25 cellular contexts compared by ENCODE assay signal in genomic region chr12:57637364-57637763, GRCh38. TPM values are rescaled to one million over a fixed set of nuclear protein-coding genes. Genes with fewer than 3 reads are reported as not detected.
DNase-seq lines count a peak whose midpoint lies in the region; ATAC-seq and TF ChIP-seq lines count a peak whose summit lies in the region.
"Had no signal": no experiment of that assay in that cellular context is flagged by ENCODE, and none has a peak within 500 bp of the region (broad histone marks: within the 10 kb centered on the region; RNA-seq: fewer than 3 reads in every experiment).

No MANE protein-coding gene starts in this region.

- H3K4me1 ChIP-seq in SK-N-SH (ENCODE audit: control insufficient read depth in 1 of 2, insufficient read depth in 2 of 2, low read depth in 1 of 2, low read length in 1 of 2) (peaks cover 0 to 2% of the 10 kb centered on the region in 2 experiments; a peak in 1 of 4 replicates), ascending aorta (peaks cover 0 to 4% of the 10 kb centered on the region in 2 donors)

- H4K20me1 ChIP-seq in SK-N-SH (ENCODE audit: insufficient read depth): no peaks in the 10 kb centered on the region

- H3K36me3 ChIP-seq in SK-N-SH (replicated peaks in 1 of 2; ENCODE audit: control insufficient read depth in 1 of 2, insufficient read depth in 2 of 2, low read length in 1 of 2) (no peaks in the 10 kb centered on the region), ascending aorta (no peaks in the 10 kb centered on the region)
- H3K36me3 ChIP-seq: pancreas, sigmoid colon, transverse colon had no signal

- H3K4me3 Mint-ChIP-seq in osteocyte (ENCODE audit: unreplicated experiment) (no peak overlapping the region), immature natural killer cell (no peak overlapping the region)
- H3K4me3 Mint-ChIP-seq: CD4-positive, CD25-positive, alpha-beta regulatory T cell; dendritic cell treated with granulocyte-macrophage colony-stimulating factor and Interleukin-4, amounts not matched to agents 40 ng/mL and 50 ng/mL, for 4 days; H9; mesothelial cell of epicardium; naive thymus-derived CD8-positive, alpha-beta T cell had no signal

- H3K9me3 ChIP-seq in SK-N-SH (no peaks in the 10 kb centered on the region), ascending aorta (no peaks in the 10 kb centered on the region)
- H3K9me3 ChIP-seq: pancreas, sigmoid colon, transverse colon had no signal

- H3K4me3 ChIP-seq in SK-N-SH (ENCODE audit: low read depth in 2 of 2, low read length in 1 of 2) (no peak overlapping the region), ascending aorta (no peak overlapping the region)
- H3K4me3 ChIP-seq: K562, pancreas, sigmoid colon, transverse colon had no signal

- H3K27ac Mint-ChIP-seq in osteocyte (ENCODE audit: unreplicated experiment) (no peak overlapping the region), immature natural killer cell (no peak overlapping the region)
- H3K27ac Mint-ChIP-seq: CD4-positive, CD25-positive, alpha-beta regulatory T cell; dendritic cell treated with granulocyte-macrophage colony-stimulating factor and Interleukin-4, amounts not matched to agents 40 ng/mL and 50 ng/mL, for 4 days; H9; mesothelial cell of epicardium; naive thymus-derived CD8-positive, alpha-beta T cell had no signal

- H3K27me3 ChIP-seq in SK-N-SH (ENCODE audit: insufficient read depth) (no peaks in the 10 kb centered on the region; the same call in 1 of the 2 replicates), ascending aorta (peaks cover 3% of the 10 kb centered on the region)
- H3K27me3 ChIP-seq: pancreas had no signal

- no peak overlapping the region for H3K9ac ChIP-seq in SK-N-SH

- H3F3A ChIP-seq in SK-N-SH (replicated peaks; ENCODE audit: insufficient read depth): peaks cover 3% of the 10 kb centered on the region

- in situ Hi-C loops in KBM-7 (cut with MboI; ENCODE audit: low pct_unique_long_range_greater_than_20kb, low sequenced_read_pairs): no loop called here

- 64% methylated on average over 3 of the region's 3 CpGs for WGBS in SK-N-SH (ENCODE audit: low lambda C conversion rate)

- TF ChIP-seq RAD21 in SK-N-SH (IDR thresholded peaks at IDR 0.05; ENCODE audit: low read length): peak; percentile 26; the same call in 1 of the 2 replicates

- POLR2A ChIA-PET in SK-N-SH (lab: Yijun Ruan, JAX): no interaction called here

- H3K27me3 Mint-ChIP-seq in osteocyte (ENCODE audit: unreplicated experiment) (peaks cover 49% of the 10 kb centered on the region), immature natural killer cell (ENCODE audit: low read depth in 3 of 3) (peaks cover 0 to 11% (median 7%) of the 10 kb centered on the region in 3 donors)

- intact Hi-C loops in ascending aorta (cut with DNase I): no loop called here

- peaks cover 6% of the 10 kb centered on the region for H3K4me1 Mint-ChIP-seq in osteocyte (ENCODE audit: unreplicated experiment)
- peaks cover 0 to 4% of the 10 kb centered on the region in 2 donors for H3K4me1 Mint-ChIP-seq in immature natural killer cell

- H3K9me3 Mint-ChIP-seq in osteocyte (ENCODE audit: unreplicated experiment) (no peaks in the 10 kb centered on the region), immature natural killer cell (no peaks in the 10 kb centered on the region)
- H3K9me3 Mint-ChIP-seq: dendritic cell treated with granulocyte-macrophage colony-stimulating factor and Interleukin-4, amounts not matched to agents 40 ng/mL and 50 ng/mL, for 4 days; mesothelial cell of epicardium; naive thymus-derived CD8-positive, alpha-beta T cell had no signal

- CTCF ChIA-PET in SK-N-SH (lab: Yijun Ruan, JAX): interaction anchor here (0.9 to 4.0 kb wide), 10 partner anchors 10 to 268 kb away, joined by 3 to 38 read pairs (median 5); partner anchors contain the start of genes AGAP2 and GLI1

- H3K9me2 ChIP-seq in SK-N-SH: no peaks in the 10 kb centered on the region

- ATAC-seq in SK-N-SH treated with all-trans-retinoic acid at 6 μM for 48 hours: no peak
- no peak for ATAC-seq in GM19035 (IDR thresholded peaks at IDR 0.05; ENCODE audit: unreplicated experiment)
- ATAC-seq: K562; naive thymus-derived CD8-positive, alpha-beta T cell; pancreas had no signal

- TF ChIP-seq CTCF in SK-N-SH (IDR thresholded peaks at IDR 0.05) (no peak), osteocyte (IDR thresholded peaks at IDR 0.05) (peak; percentile 5), ascending aorta (IDR thresholded peaks at IDR 0.05) (no peak)

- no peak overlapping the region for H2AFZ ChIP-seq in SK-N-SH (ENCODE audit: low read depth)

- TF ChIP-seq EP300 in SK-N-SH (IDR thresholded peaks at IDR 0.05; ENCODE audit: borderline replicate concordance in 1 of 2, low read depth in 1 of 2, low read length in 1 of 2): no peak

- no peak for DNase-seq in SK-N-SH
- DNase-seq in KBM-7: peak; percentile 28
- DNase-seq in RPMI8226: peak; percentile 25
- DNase-seq in osteocyte (ENCODE audit: extremely low spot score, unreplicated experiment): no peak
- DNase-seq in ascending aorta (ENCODE audit: low spot score in 2 of 2): no peak
- DNase-seq in immature natural killer cell: no peak
- DNase-seq: activated CD4-positive, CD25-positive, alpha-beta regulatory T cell treated with anti-CD3 and anti-CD28 coated beads, Interleukin-2, amount 50 U/mL, for 72 hours; activated T-cell treated with anti-CD3 and anti-CD28 coated beads, Interleukin-2, amount 50 U/mL, for 1 hour; CD4-positive, CD25-positive, alpha-beta regulatory T cell; H9; naive thymus-derived CD8-positive, alpha-beta T cell; NCI-H1092 treated with DMSO at 0.1 percent for 48 hours; NCI-H2081; NCI-H446; sigmoid colon; stimulated activated CD4-positive, alpha-beta T cell treated with anti-CD3 and anti-CD28 coated beads, Interleukin-15, amount 100 ng/mL, for 24 hours; stimulated activated CD8-positive, alpha-beta memory T cell treated with anti-CD3 and anti-CD28 coated beads, Interleukin-4, amount 100 ng/mL, for 48 hours; SW 1271; transverse colon had no signal

- no peak overlapping the region for H3K4me2 ChIP-seq in SK-N-SH

- H3K79me2 ChIP-seq in SK-N-SH (ENCODE audit: insufficient read depth): no peaks in the 10 kb centered on the region

- H3K36me3 Mint-ChIP-seq in osteocyte (ENCODE audit: unreplicated experiment): no peaks in the 10 kb centered on the region
- H3K36me3 Mint-ChIP-seq in immature natural killer cell: no peaks in the 10 kb centered on the region
- H3K36me3 Mint-ChIP-seq: CD4-positive, CD25-positive, alpha-beta regulatory T cell; mesothelial cell of epicardium; naive thymus-derived CD8-positive, alpha-beta T cell had no signal

- H3K27ac ChIP-seq in SK-N-SH (ENCODE audit: low read depth in 2 of 2, low read length in 1 of 2) (no peak overlapping the region), ascending aorta (no peak overlapping the region)
- H3K27ac ChIP-seq: pancreas, sigmoid colon, transverse colon had no signal

TF ChIP-seq in SK-N-SH, 30 proteins besides CTCF, POLR2A, EP300 and RAD21 (continues in another document):
- no peak for TF ChIP-seq RCOR1 (IDR thresholded peaks at IDR 0.05; ENCODE audit: low read length)
- TF ChIP-seq, protein P1, sequence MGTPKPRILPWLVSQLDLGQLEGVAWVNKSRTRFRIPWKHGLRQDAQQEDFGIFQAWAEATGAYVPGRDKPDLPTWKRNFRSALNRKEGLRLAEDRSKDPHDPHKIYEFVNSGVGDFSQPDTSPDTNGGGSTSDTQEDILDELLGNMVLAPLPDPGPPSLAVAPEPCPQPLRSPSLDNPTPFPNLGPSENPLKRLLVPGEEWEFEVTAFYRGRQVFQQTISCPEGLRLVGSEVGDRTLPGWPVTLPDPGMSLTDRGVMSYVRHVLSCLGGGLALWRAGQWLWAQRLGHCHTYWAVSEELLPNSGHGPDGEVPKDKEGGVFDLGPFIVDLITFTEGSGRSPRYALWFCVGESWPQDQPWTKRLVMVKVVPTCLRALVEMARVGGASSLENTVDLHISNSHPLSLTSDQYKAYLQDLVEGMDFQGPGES (IDR thresholded peaks at IDR 0.05; ENCODE audit: low read depth, low read length): no peak

TF ChIP-seq in SK-N-SH treated with all-trans-retinoic acid at 6 μM for 48 hours, 23 proteins besides CTCF, POLR2A, EP300 and RAD21 (continues in another document):
- TF ChIP-seq TOX (CRISPR knock-in tag; IDR thresholded peaks at IDR 0.05; ENCODE audit: borderline replicate concordance) (no peak), CSDC2 (CRISPR knock-in tag; IDR thresholded peaks at IDR 0.05) (no peak), PPARA (CRISPR knock-in tag; IDR thresholded peaks at IDR 0.05; ENCODE audit: borderline replicate concordance) (no peak)

RNA-seq across cellular contexts. Expression of gene B4GALNT1, which starts 4.4 kb away (rescaled TPM):
- polyA plus RNA-seq in SK-N-SH (2012; rRNA removed) (5.2 and 5.3 TPM in 2 replicates), immature natural killer cell (not detected)
- 3.0 and 5.1 TPM in 2 replicates for polyA plus RNA-seq in SK-N-SH (2012; cell fraction: cytosol; rRNA removed)
- 11.1 and 15.0 TPM in 2 replicates for polyA plus RNA-seq in SK-N-SH (2012; cell fraction: nucleus; rRNA removed)
- total RNA-seq in osteocyte (5.6 and 6.9 TPM in 2 replicates), ascending aorta (16.6 TPM)
- total RNA-seq: CD4-positive, CD25-positive, alpha-beta regulatory T cell had no signal
- polyA plus RNA-seq: CD4-positive, CD25-positive, alpha-beta regulatory T cell; naive thymus-derived CD8-positive, alpha-beta T cell had no signal

RNA-seq across cellular contexts. Expression of gene ARHGEF25, which starts 26.1 kb away (rescaled TPM):
- polyA plus RNA-seq in SK-N-SH (2012; rRNA removed) (48.1 and 51.6 TPM in 2 replicates), immature natural killer cell (under 1 TPM in 1 of 3 donors, not detected in 2; 0.27 TPM)
- 39.3 and 41.6 TPM in 2 replicates for polyA plus RNA-seq in SK-N-SH (2012; cell fraction: cytosol; rRNA removed)
- polyA plus RNA-seq in SK-N-SH (2012; cell fraction: nucleus; rRNA removed): 220 and 239 TPM in 2 replicates
- total RNA-seq in osteocyte (25.8 and 27.6 TPM in 2 replicates), ascending aorta (47.8 TPM)
- polyA plus RNA-seq: CD4-positive, CD25-positive, alpha-beta regulatory T cell; naive thymus-derived CD8-positive, alpha-beta T cell had no signal

RNA-seq across cellular contexts. Expression of gene DTX3, which starts 32.7 kb away (rescaled TPM):
- polyA plus RNA-seq in SK-N-SH (2012; rRNA removed) (61.2 and 62.6 TPM in 2 replicates), immature natural killer cell (10 to 100 TPM in 1 of 3 donors, 1 to 10 TPM in 2; 8.1 to 20.2 (median 9.5) TPM)
- polyA plus RNA-seq in SK-N-SH (2012; cell fraction: cytosol; rRNA removed): 21.8 and 33.1 TPM in 2 replicates
- 312 and 331 TPM in 2 replicates for polyA plus RNA-seq in SK-N-SH (2012; cell fraction: nucleus; rRNA removed)
- total RNA-seq in osteocyte (26.5 and 29.9 TPM in 2 replicates), ascending aorta (33.5 TPM)

RNA-seq across cellular contexts. Expression of gene PIP4K2C, which starts 46.4 kb away (rescaled TPM):
- polyA plus RNA-seq in SK-N-SH (2012; rRNA removed) (34.2 and 40.1 TPM in 2 replicates), immature natural killer cell (10 to 100 TPM; 33.0 to 61.8 (median 54.1) TPM)
- 35.5 and 40.3 TPM in 2 replicates for polyA plus RNA-seq in SK-N-SH (2012; cell fraction: cytosol; rRNA removed)
- 25.2 and 35.0 TPM in 2 replicates for polyA plus RNA-seq in SK-N-SH (2012; cell fraction: nucleus; rRNA removed)
- total RNA-seq in osteocyte (30.4 and 34.9 TPM in 2 replicates), ascending aorta (153 TPM)

RNA-seq across cellular contexts. Expression of gene OS9, which starts 56.6 kb away (rescaled TPM):
- 280 and 362 TPM in 2 replicates for polyA plus RNA-seq in SK-N-SH (2012; rRNA removed)
- polyA plus RNA-seq in SK-N-SH (2012; cell fraction: cytosol; rRNA removed): 176 and 275 TPM in 2 replicates
- polyA plus RNA-seq in SK-N-SH (2012; cell fraction: nucleus; rRNA removed): 378 and 386 TPM in 2 replicates
- total RNA-seq in osteocyte: 338 and 363 TPM in 2 replicates
- total RNA-seq in ascending aorta: 233 TPM
- 100 to 1,000 TPM in 1 of 3 donors, 10 to 100 TPM in 2; 54.2 to 111 (median 59.5) TPM for polyA plus RNA-seq in immature natural killer cell

Comparison
In these comparisons a context has a peak if more than half of its experiments do, and no peak if none do; other contexts are left out.
1. DNase-seq: peak in KBM-7 (single experiment) and RPMI8226 (single experiment); none in SK-N-SH (single experiment), osteocyte (single experiment), ascending aorta (0 of 2) and immature natural killer cell (0 of 3).